ENCODE assay signal across 16 cellular contexts in the genomic region with DNA sequence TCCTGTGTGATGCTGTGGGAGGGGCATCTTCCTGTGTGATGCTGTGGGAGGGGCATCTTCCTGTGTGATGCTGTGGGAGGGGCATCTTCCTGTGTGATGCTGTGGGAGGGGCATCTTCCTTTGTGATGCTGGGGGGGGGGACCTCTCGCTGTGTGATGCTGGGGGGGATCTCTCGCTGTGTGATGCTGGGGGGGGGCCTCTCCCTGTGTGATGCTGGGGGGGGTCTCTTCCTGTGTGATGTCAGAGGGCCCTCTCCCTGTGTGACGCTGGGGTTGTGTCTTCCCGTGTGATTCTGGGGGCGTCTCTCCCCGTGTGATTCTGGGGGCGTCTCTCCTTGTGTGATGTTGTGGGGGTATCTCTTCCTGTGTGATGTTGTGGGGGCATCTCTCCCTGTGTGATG. TPM values are rescaled to one million over a fixed set of nuclear protein-coding genes. Genes with fewer than 3 reads are reported as not detected.
DNase-seq lines count a peak whose midpoint lies in the region; FAIRE-seq and TF ChIP-seq lines count a peak whose summit lies in the region.
"Had no signal": no experiment of that assay in that cellular context is flagged by ENCODE, and none has a peak within 500 bp of the region (broad histone marks: within the 10 kb centered on the region; RNA-seq: fewer than 3 reads in every experiment).

No MANE protein-coding gene starts in this region.

- FAIRE-seq in GM12891 (lab: Jason Lieb, UNC), result no peak
- FAIRE-seq: H54, TTC549 had no signal

- peaks cover 1% of the 10 kb centered on the region for H3K36me3 Mint-ChIP-seq in T-helper 1 cell treated with Interleukin-12 subunit alpha and Interleukin-12 subunit beta and Interleukin-4 antibody, amounts not matched to agents 30 μg/mL and 1 μg/mL, for 36 hours (ENCODE audit: low read depth)
- H3K36me3 Mint-ChIP-seq: memory B cell had no signal

- peak overlapping the region; percentile 72 for H3K4me3 Mint-ChIP-seq in T-helper 1 cell treated with Interleukin-12 subunit alpha and Interleukin-12 subunit beta and Interleukin-4 antibody, amounts not matched to agents 30 μg/mL and 1 μg/mL, for 36 hours
- H3K4me3 Mint-ChIP-seq: B cell, memory B cell had no signal

- no peaks in the 10 kb centered on the region for H3K27me3 Mint-ChIP-seq in T-helper 1 cell treated with Interleukin-12 subunit alpha and Interleukin-12 subunit beta and Interleukin-4 antibody, amounts not matched to agents 30 μg/mL and 1 μg/mL, for 36 hours (ENCODE audit: low read depth)
- H3K27me3 Mint-ChIP-seq: B cell had no signal

- no peaks in the 10 kb centered on the region for H3K9me3 Mint-ChIP-seq in T-helper 1 cell treated with Interleukin-12 subunit alpha and Interleukin-12 subunit beta and Interleukin-4 antibody, amounts not matched to agents 30 μg/mL and 1 μg/mL, for 36 hours

- peak; percentile 56 to 84 (median 66) for DNase-seq in stimulated activated naive CD4-positive, alpha-beta T cell (lab: John Stamatoyannopoulos, UW)
- DNase-seq in stimulated activated naive CD4-positive, alpha-beta T cell treated with Interleukin-2 at 50 U/mL for 16 hours (lab: John Stamatoyannopoulos, UW), result no peak
- peak; percentile 73 for DNase-seq in central memory CD4-positive, alpha-beta T cell
- DNase-seq in HK-2 (ENCODE audit: unreplicated experiment) (no peak), GM12891 (ENCODE audit: insufficient read length, low spot score) (no peak), mucosa of gallbladder (ENCODE audit: low spot score) (no peak)
- DNase-seq: erythroblast, occipital lobe, SHP77, sigmoid colon had no signal

- peaks cover 34% of the 10 kb centered on the region for H3K4me1 Mint-ChIP-seq in T-helper 1 cell treated with Interleukin-12 subunit alpha and Interleukin-12 subunit beta and Interleukin-4 antibody, amounts not matched to agents 30 μg/mL and 1 μg/mL, for 36 hours (ENCODE audit: low read depth)

- peak overlapping the region; percentile 98 for H3K27ac Mint-ChIP-seq in T-helper 1 cell treated with Interleukin-12 subunit alpha and Interleukin-12 subunit beta and Interleukin-4 antibody, amounts not matched to agents 30 μg/mL and 1 μg/mL, for 36 hours
- H3K27ac Mint-ChIP-seq: B cell had no signal

- no peak for TF ChIP-seq POLR2A in GM12891 (IDR thresholded peaks at IDR 0.05; ENCODE audit: low read depth, low read length)

TF ChIP-seq in GM12891, 5 proteins besides CTCF, POLR2A, EP300 and RAD21:
- TF ChIP-seq POU2F2 (IDR thresholded peaks at IDR 0.05; ENCODE audit: low read depth, low read length), result no peak
- no peak for TF ChIP-seq TAF1 (IDR thresholded peaks at IDR 0.05; ENCODE audit: low read depth, low read length)
- TF ChIP-seq SPI1 (IDR thresholded peaks at IDR 0.05; ENCODE audit: low read depth, low read length), result no peak
- no peak for TF ChIP-seq PAX5 (IDR thresholded peaks at IDR 0.05; ENCODE audit: insufficient read depth, low read length, severe bottlenecking)
- no peak for TF ChIP-seq POLR2AphosphoS5 (IDR thresholded peaks at IDR 0.05; ENCODE audit: low read depth, low read length)

RNA-seq across cellular contexts. Expression of a gene that starts 27.9 kb away (rescaled TPM):
- 0.98 TPM for polyA plus RNA-seq in GM12891 (2012; ENCODE audit: low read depth, missing spikeins)
- 0.81 TPM for total RNA-seq in mucosa of gallbladder
- total RNA-seq: HT-29 had no signal

Comparison
In these comparisons a context has a peak if more than half of its experiments do, and no peak if none do; other contexts are left out.
1. DNase-seq: peak in stimulated activated naive CD4-positive, alpha-beta T cell (6 of 6) and central memory CD4-positive, alpha-beta T cell (single experiment); none in stimulated activated naive CD4-positive, alpha-beta T cell treated with Interleukin-2 at 50 U/mL for 16 hours (single experiment), HK-2 (single experiment), GM12891 (single experiment) and mucosa of gallbladder (single experiment).